Comparison of ENCODE assay signal across 2 cellular contexts in genomic region chr2:42223067-42223636, GRCh38.
TF ChIP-seq lines count a peak whose summit lies in the region.

No MANE protein-coding gene starts in this region.

TF ChIP-seq in HEK293, 187 proteins besides CTCF, POLR2A, EP300 and RAD21:
- TF ChIP-seq FEZF1 (tag by site-specific recombination; IDR thresholded peaks at IDR 0.05): peak; percentile 31; the same call in 1 of the 2 replicates
- TF ChIP-seq ZNF843 (tag by site-specific recombination; IDR thresholded peaks at IDR 0.05): peak; percentile 74
- TF ChIP-seq TCF7L2 (IDR thresholded peaks at IDR 0.05; ENCODE audit: borderline replicate concordance, low read depth, low read length): peak; percentile 64; the same call in 1 of the 2 replicates
- TF ChIP-seq ZXDB (tag by site-specific recombination; IDR thresholded peaks at IDR 0.05): no peak
- TF ChIP-seq PRDM6 (tag by site-specific recombination; IDR thresholded peaks at IDR 0.05): peak; percentile 68

TF ChIP-seq in GM12878, 131 proteins besides CTCF, POLR2A, EP300 and RAD21:
- TF ChIP-seq, protein P1, sequence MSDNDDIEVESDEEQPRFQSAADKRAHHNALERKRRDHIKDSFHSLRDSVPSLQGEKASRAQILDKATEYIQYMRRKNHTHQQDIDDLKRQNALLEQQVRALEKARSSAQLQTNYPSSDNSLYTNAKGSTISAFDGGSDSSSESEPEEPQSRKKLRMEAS (IDR thresholded peaks at IDR 0.05; ENCODE audit: low read depth, low read length): no peak
- TF ChIP-seq BMI1 (IDR thresholded peaks at IDR 0.05; ENCODE audit: borderline replicate concordance) (no peak), SRF (IDR thresholded peaks at IDR 0.05; ENCODE audit: low read depth in 2 of 2, low read length in 2 of 2) (no peak), CHD4 (IDR thresholded peaks at IDR 0.05) (no peak), MYB (IDR thresholded peaks at IDR 0.05; ENCODE audit: borderline replicate concordance, low read depth, low read length) (no peak), CREM (IDR thresholded peaks at IDR 0.05; ENCODE audit: low read depth) (no peak), FOS (IDR thresholded peaks at IDR 0.05; ENCODE audit: borderline replicate concordance, extremely low read depth, insufficient read length) (no peak), TCF12 (IDR thresholded peaks at IDR 0.05; ENCODE audit: low read depth, low read length) (no peak), PAX5 (IDR thresholded peaks at IDR 0.05; ENCODE audit: borderline replicate concordance, low read depth, low read length) (no peak), KDM1A (IDR thresholded peaks at IDR 0.05; ENCODE audit: borderline replicate concordance) (no peak), CHD1 (IDR thresholded peaks at IDR 0.05; ENCODE audit: low read depth, low read length) (no peak), CBX3 (IDR thresholded peaks at IDR 0.05; ENCODE audit: borderline replicate concordance, low read depth) (no peak), HCFC1 (IDR thresholded peaks at IDR 0.05; ENCODE audit: low read length) (no peak)
- TF ChIP-seq, protein P2, sequence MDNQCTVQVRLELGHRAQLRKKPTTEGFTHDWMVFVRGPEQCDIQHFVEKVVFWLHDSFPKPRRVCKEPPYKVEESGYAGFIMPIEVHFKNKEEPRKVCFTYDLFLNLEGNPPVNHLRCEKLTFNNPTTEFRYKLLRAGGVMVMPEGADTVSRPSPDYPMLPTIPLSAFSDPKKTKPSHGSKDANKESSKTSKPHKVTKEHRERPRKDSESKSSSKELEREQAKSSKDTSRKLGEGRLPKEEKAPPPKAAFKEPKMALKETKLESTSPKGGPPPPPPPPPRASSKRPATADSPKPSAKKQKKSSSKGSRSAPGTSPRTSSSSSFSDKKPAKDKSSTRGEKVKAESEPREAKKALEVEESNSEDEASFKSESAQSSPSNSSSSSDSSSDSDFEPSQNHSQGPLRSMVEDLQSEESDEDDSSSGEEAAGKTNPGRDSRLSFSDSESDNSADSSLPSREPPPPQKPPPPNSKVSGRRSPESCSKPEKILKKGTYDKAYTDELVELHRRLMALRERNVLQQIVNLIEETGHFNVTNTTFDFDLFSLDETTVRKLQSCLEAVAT (IDR thresholded peaks at IDR 0.05): no peak
